Comparison of ENCODE assay signal across 18 cellular contexts in the genomic region with DNA sequence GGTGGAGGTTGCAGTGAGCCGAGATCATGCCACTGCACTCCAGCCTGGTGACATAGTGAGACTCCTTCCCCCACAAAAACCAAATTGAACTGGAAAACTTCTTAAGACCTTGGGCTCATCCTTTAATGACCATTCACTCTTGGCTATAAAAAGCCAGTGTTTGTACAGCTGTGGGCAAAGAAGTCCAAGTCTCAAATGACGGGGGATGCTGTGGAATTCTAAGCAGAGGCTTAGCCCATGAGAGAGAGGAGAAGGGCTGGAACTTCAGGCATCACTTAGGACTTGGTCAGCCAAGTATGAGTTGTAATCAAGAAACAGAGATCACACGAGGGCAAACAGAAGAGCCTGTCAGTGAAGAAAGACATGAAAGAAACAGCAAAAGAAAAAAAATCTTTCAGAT.
A peak's percentile ranks its signal among the peaks of the same experiment; 100 is the strongest.
DNase-seq lines count a peak whose midpoint lies in the region; ATAC-seq and TF ChIP-seq lines count a peak whose summit lies in the region.
"Had no signal": no experiment of that assay in that cellular context is flagged by ENCODE, and none has a peak within 500 bp of the region (broad histone marks: within the 10 kb centered on the region; RNA-seq: fewer than 3 reads in every experiment).

No MANE protein-coding gene starts in this region.

- H3K4me1 ChIP-seq in HAP-1, result no peaks in the 10 kb centered on the region
- H3K4me1 ChIP-seq: BE2C had no signal

- ATAC-seq in HG03378 (IDR thresholded peaks at IDR 0.05; ENCODE audit: unreplicated experiment), result no peak
- ATAC-seq: Panc1 had no signal

- H3K4me3 ChIP-seq in skeletal muscle cell (ENCODE audit: low read depth, low read length) (no peak overlapping the region), HAP-1 (no peak overlapping the region)

- TF ChIP-seq CTCF in chondrocyte (IDR thresholded peaks at IDR 0.05), result no peak

- no peaks in the 10 kb centered on the region for H3K36me3 ChIP-seq in HAP-1 (replicated peaks)
- H3K36me3 ChIP-seq: BE2C had no signal

- in situ Hi-C loops in HAP-1 (cut with MboI; ENCODE audit: low sequenced_read_pairs), result no loop called here

- peaks cover 20% of the 10 kb centered on the region for H3K4me1 Mint-ChIP-seq in chondrocyte (ENCODE audit: low read depth)

- no peaks in the 10 kb centered on the region for H3K36me3 Mint-ChIP-seq in chondrocyte (ENCODE audit: low read depth)

- peaks cover 13% of the 10 kb centered on the region for H3K9me3 Mint-ChIP-seq in chondrocyte (ENCODE audit: low read depth)

- no peak overlapping the region for H3K4me3 Mint-ChIP-seq in chondrocyte (ENCODE audit: unreplicated experiment)

- H3K27me3 Mint-ChIP-seq in chondrocyte (ENCODE audit: low read depth), result no peaks in the 10 kb centered on the region

- DNase-seq in LHCN-M2 (ENCODE audit: low read depth) (peak; percentile 80), chondrocyte (ENCODE audit: low spot score) (no peak), left kidney (ENCODE audit: low read depth, low spot score) (peak; percentile 73), skeletal muscle cell (ENCODE audit: low read depth) (peak; percentile 72), HAP-1 (ENCODE audit: low spot score in 2 of 2) (no peak), middle frontal gyrus (ENCODE audit: extremely low spot score, low spot score) (no peak)
- no peak for DNase-seq in activated CD4-positive, alpha-beta T cell treated with anti-CD3 and anti-CD28 coated beads, Interleukin-2, amount 50 U/mL, for 4 hours
- DNase-seq: BE2C, DMS79, KG1, NCI-H1105, NCI-H146, NCI-H2029 treated with DMSO at 0.1 percent for 48 hours, NCI-H226, NCI-H524, NCI-H774 had no signal

- no peaks in the 10 kb centered on the region for H3K9me3 ChIP-seq in HAP-1
- H3K9me3 ChIP-seq: BE2C had no signal

- no peaks in the 10 kb centered on the region; the same call in 1 of the 2 replicates for H3K27me3 ChIP-seq in HAP-1 (ENCODE audit: low read depth)
- H3K27me3 ChIP-seq: BE2C had no signal

- peak overlapping the region; percentile 74 for H3K27ac Mint-ChIP-seq in chondrocyte (ENCODE audit: unreplicated experiment)

Comparison
In these comparisons a context has a peak if more than half of its experiments do, and no peak if none do; other contexts are left out.
1. DNase-seq: peak in LHCN-M2 (single experiment), left kidney (single experiment) and skeletal muscle cell (single experiment); none in chondrocyte (single experiment), HAP-1 (0 of 2), activated CD4-positive, alpha-beta T cell treated with anti-CD3 and anti-CD28 coated beads, Interleukin-2, amount 50 U/mL, for 4 hours (0 of 2) and middle frontal gyrus (single experiment).